Comparison of ENCODE assay signal across 14 cellular contexts in genomic region chr10:85645851-85646250, GRCh38.
"Had no signal": no experiment of that assay in that cellular context is flagged by ENCODE, and none has a peak within 500 bp of the region (broad histone marks: within the 10 kb centered on the region; RNA-seq: fewer than 3 reads in every experiment).

No MANE protein-coding gene starts in this region.

- FAIRE-seq: endometrium, frontal cortex, urothelium cell line had no signal

- H3K4me3 ChIP-seq: coronary artery, psoas muscle, right lobe of liver had no signal

- H3K4me1 ChIP-seq: psoas muscle, right lobe of liver had no signal

- DNase-seq: effector CD8-positive, alpha-beta T cell; islet precursor cell; midbrain; psoas muscle; retina; right lobe of liver; stimulated activated CD4-positive, alpha-beta T cell treated with anti-CD3 and anti-CD28 coated beads, Interleukin-4, amount 100 ng/mL, for 24 hours had no signal

- H3K36me3 ChIP-seq: right lobe of liver had no signal

- H3K9me3 ChIP-seq: psoas muscle, right lobe of liver had no signal

- ATAC-seq: esophagus mucosa; left lobe of liver; right lobe of liver; stimulated activated memory B cell treated with anti-CD40 and anti-IgM and Interleukin-4, amounts not matched to agents 10 μg/mL and 1 μg/mL and 100 μg/mL, for 72 hours had no signal

- H3K27me3 ChIP-seq: right lobe of liver had no signal

- H3K27ac ChIP-seq: coronary artery, psoas muscle, right lobe of liver had no signal
